Comparison of ENCODE assay signal across 9 cellular contexts in the genomic region with DNA sequence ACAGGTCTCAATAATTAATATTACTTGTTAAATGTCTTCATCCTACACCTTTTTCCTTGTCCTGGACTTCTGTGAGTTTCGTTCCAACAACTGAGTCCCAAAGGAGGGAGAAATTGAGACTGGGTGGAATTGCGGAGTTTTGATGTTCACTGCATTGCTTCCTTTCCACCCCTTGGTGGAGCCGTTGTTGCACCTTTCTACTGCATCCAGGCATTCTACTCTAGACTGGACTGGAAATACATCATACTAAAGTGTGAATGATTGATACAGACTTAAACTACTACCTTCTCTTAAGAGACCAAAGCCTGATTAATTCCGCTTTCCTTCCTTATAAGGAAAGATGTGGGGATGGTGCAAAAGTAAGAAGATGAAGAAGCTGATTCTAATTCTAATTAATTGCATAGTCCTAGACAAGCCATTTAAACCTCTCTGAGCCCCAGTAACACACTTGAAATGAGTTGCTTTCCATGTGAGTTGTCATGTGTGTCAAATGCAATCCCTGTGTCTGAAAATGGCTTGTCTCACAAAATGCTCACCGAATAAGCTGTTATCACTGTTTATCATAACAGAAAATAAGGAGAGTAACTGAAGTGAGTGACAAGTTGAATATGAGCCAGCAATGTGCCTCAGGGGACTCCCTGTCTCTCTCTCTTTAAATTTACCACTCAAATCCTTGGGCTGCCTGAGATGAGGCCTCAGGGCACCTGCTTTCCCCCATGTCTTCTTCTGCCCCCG.
DNase-seq lines count a peak whose midpoint lies in the region; TF ChIP-seq lines count a peak whose summit lies in the region.
"Had no signal": no experiment of that assay in that cellular context is flagged by ENCODE, and none has a peak within 500 bp of the region (broad histone marks: within the 10 kb centered on the region; RNA-seq: fewer than 3 reads in every experiment).

No MANE protein-coding gene starts in this region.

- H3K27me3 Mint-ChIP-seq in brain, result peaks cover 9% of the 10 kb centered on the region

- peak; percentile 3 for DNase-seq in NCI-H146 (lab: John Stamatoyannopoulos, UW)
- no peak for DNase-seq in NCI-H146 treated with DMSO at 0.1 percent for 48 hours (lab: John Stamatoyannopoulos, UW; ENCODE audit: unreplicated experiment)
- peak; percentile 12 for DNase-seq in NCI-H1105 (lab: John Stamatoyannopoulos, UW)
- peak; percentile 9 for DNase-seq in pons (ENCODE audit: low spot score)
- DNase-seq in GM13976 (ENCODE audit: low spot score), result no peak
- no peak for DNase-seq in G401 (ENCODE audit: low spot score)
- DNase-seq in AG20443 (ENCODE audit: low spot score), result no peak

- H3K4me1 Mint-ChIP-seq in brain, result no peaks in the 10 kb centered on the region

- no peak overlapping the region for H3K4me3 Mint-ChIP-seq in brain
- H3K4me3 Mint-ChIP-seq: T-helper 2 cell treated with Interferon-gamma antibody and Interleukin-4, amounts not matched to agents 5 μg/mL and 100 μg/mL, for 36 hours had no signal

- in situ Hi-C loops in GM13976 (cut with MboI; ENCODE audit: low sequenced_read_pairs, unreplicated experiment), result no loop called here
- in situ Hi-C loops in G401 (cut with HindIII; ENCODE audit: low sequenced_read_pairs), result no loop called here

- H3K9me3 Mint-ChIP-seq in brain, result peaks cover 0 to 28% (median 0%) of the 10 kb centered on the region in 5 experiments
- H3K9me3 Mint-ChIP-seq: T-helper 2 cell treated with Interferon-gamma antibody and Interleukin-4, amounts not matched to agents 5 μg/mL and 100 μg/mL, for 36 hours had no signal

- TF ChIP-seq CTCF in brain (conservative IDR thresholded peaks at IDR 0.05) (peak; percentile 46 to 69), GM13976 (IDR thresholded peaks at IDR 0.05; ENCODE audit: borderline replicate concordance, control extremely low read depth, extremely low read depth, insufficient read depth, missing control alignments) (no peak)

- H3K36me3 Mint-ChIP-seq in brain, result no peaks in the 10 kb centered on the region

- no peak overlapping the region for H3K27ac Mint-ChIP-seq in brain
- H3K27ac Mint-ChIP-seq: T-helper 2 cell treated with Interferon-gamma antibody and Interleukin-4, amounts not matched to agents 5 μg/mL and 100 μg/mL, for 36 hours had no signal

Comparison
In these comparisons a context has a peak if more than half of its experiments do, and no peak if none do; other contexts are left out.
1. DNase-seq: peak in NCI-H146 (single experiment), NCI-H1105 (single experiment) and pons (single experiment); none in NCI-H146 treated with DMSO at 0.1 percent for 48 hours (single experiment), GM13976 (single experiment), G401 (single experiment) and AG20443 (single experiment).